In genomic region chr11:7578276-7578955, GRCh38 we compare ENCODE assay signal across 8 cellular contexts.
DNase-seq lines count a peak whose midpoint lies in the region; ATAC-seq and TF ChIP-seq lines count a peak whose summit lies in the region.

No MANE protein-coding gene starts in this region.

- peak overlapping the region; percentile 69 for H3K4me3 Mint-ChIP-seq in neural progenitor cell

- ATAC-seq in HG03064 (IDR thresholded peaks at IDR 0.05; ENCODE audit: low read depth, unreplicated experiment) (peak; percentile 4), HG03025 (IDR thresholded peaks at IDR 0.05; ENCODE audit: low FRiP score, unreplicated experiment) (no peak)

- H3K4me1 Mint-ChIP-seq in neural progenitor cell, result peaks cover 40% of the 10 kb centered on the region

- H3K79me2 ChIP-seq in neural progenitor cell (ENCODE audit: low read depth), result no peaks in the 10 kb centered on the region

- no peak for DNase-seq in AG04449 (ENCODE audit: low read depth, low spot score)
- no peak for DNase-seq in dorsolateral prefrontal cortex
- no peak for DNase-seq in neural progenitor cell (ENCODE audit: low spot score)
- DNase-seq in DMS153 treated with DMSO at 0.1 percent for 48 hours (lab: John Stamatoyannopoulos, UW; ENCODE audit: unreplicated experiment), result no peak
- DNase-seq in GM13976 (ENCODE audit: low spot score), result no peak
- DNase-seq in activated effector memory CD4-positive, alpha-beta T cell treated with Interleukin-2 at 50 U/mL for 16 hours, result no peak

- POLR2A ChIA-PET in AG04449 (lab: Yijun Ruan, JAX), result interaction anchor here (1.6 kb wide), 1 partner anchor 60 kb away, joined by 3 read pairs; no protein-coding TSS in a partner anchor

- in situ Hi-C loops in GM13976 (cut with MboI; ENCODE audit: low sequenced_read_pairs, unreplicated experiment), result no loop called here

- peak overlapping the region; percentile 80 to 99 (median 97) for H3K27ac ChIP-seq in dorsolateral prefrontal cortex
- H3K27ac ChIP-seq in neural progenitor cell, result no peak overlapping the region

- CTCF ChIA-PET in AG04449 (lab: Yijun Ruan, JAX), result interaction anchor here (0.8 to 12.8 kb wide), 8 partner anchors 7 to 110 kb away, joined by 3 to 262 read pairs (median 4); partner anchors contain the start of gene CYB5R2

- no peaks in the 10 kb centered on the region for H3K27me3 ChIP-seq in dorsolateral prefrontal cortex
- H3K27me3 ChIP-seq in neural progenitor cell, result no peaks in the 10 kb centered on the region

- H3K36me3 Mint-ChIP-seq in neural progenitor cell, result no peaks in the 10 kb centered on the region

- no peaks in the 10 kb centered on the region for H4K20me1 ChIP-seq in neural progenitor cell (ENCODE audit: low read depth)

- peaks cover 19% of the 10 kb centered on the region for H3K27me3 Mint-ChIP-seq in neural progenitor cell (ENCODE audit: insufficient read depth, low read depth)

- H3F3A ChIP-seq in neural progenitor cell (ENCODE audit: low read depth), result no peaks in the 10 kb centered on the region

- peak overlapping the region; percentile 98 for H3K27ac Mint-ChIP-seq in neural progenitor cell

- H3K4me2 ChIP-seq in neural progenitor cell, result peak overlapping the region; percentile 19

- peaks cover 35% of the 10 kb centered on the region for H3K4me1 ChIP-seq in neural progenitor cell

- no peaks in the 10 kb centered on the region for H3K9me3 ChIP-seq in neural progenitor cell (ENCODE audit: low read depth)

- intact Hi-C loops in dorsolateral prefrontal cortex (cut with DNase I), result loop anchor here in 1 of 2 donors (10.0 kb wide), 1 partner anchor 134 kb away; no protein-coding TSS in a partner anchor

- H2AFZ ChIP-seq in neural progenitor cell (replicated peaks), result peak overlapping the region; percentile 70

- no peak overlapping the region for H3K9ac ChIP-seq in neural progenitor cell

- no peak for TF ChIP-seq CTCF in AG04449 (IDR thresholded peaks at IDR 0.05; ENCODE audit: insufficient read depth, low read length, missing control alignments)
- TF ChIP-seq CTCF in dorsolateral prefrontal cortex (IDR thresholded peaks at IDR 0.05 in 54 of 56, conservative IDR thresholded peaks at IDR 0.05 in 2 of 56; ENCODE audit: low read depth in 1 of 56, partially characterized antibody in 56 of 56), result no peak
- no peak for TF ChIP-seq CTCF in neural progenitor cell (IDR thresholded peaks at IDR 0.05)
- TF ChIP-seq CTCF in GM13976 (IDR thresholded peaks at IDR 0.05; ENCODE audit: borderline replicate concordance, control extremely low read depth, extremely low read depth, insufficient read depth, missing control alignments), result no peak

- no peaks in the 10 kb centered on the region for H3K9me3 Mint-ChIP-seq in neural progenitor cell

- H3K4me3 ChIP-seq in AG04449 (ENCODE audit: low read depth, low read length) (peak overlapping the region; percentile 62), dorsolateral prefrontal cortex (peak overlapping the region; percentile 11 to 71 (median 48)), neural progenitor cell (no peak overlapping the region)

- no peaks in the 10 kb centered on the region for H3K36me3 ChIP-seq in neural progenitor cell
